7 cellular contexts compared by ENCODE assay signal in genomic region chr22:50184541-50185383, GRCh38. TPM values are rescaled to one million over a fixed set of nuclear protein-coding genes. Genes with fewer than 3 reads are reported as not detected.
A peak's percentile ranks its signal among the peaks of the same experiment; 100 is the strongest.
DNase-seq lines count a peak whose midpoint lies in the region; ATAC-seq, FAIRE-seq and TF ChIP-seq lines count a peak whose summit lies in the region.

No MANE protein-coding gene starts in this region.

- H3K9ac ChIP-seq in keratinocyte (ENCODE audit: control insufficient read depth, extremely low read depth, insufficient read depth, low read length): peak overlapping the region; percentile 79
- H3K9ac ChIP-seq in subcutaneous abdominal adipose tissue (ENCODE audit: low read length in 5 of 5): peak overlapping the region in 4 of 5 donors; percentile 63 to 78 (median 68)

- H3K4me1 ChIP-seq in keratinocyte (ENCODE audit: control insufficient read depth, extremely low read depth, insufficient read depth, low read length): peaks cover 12% of the 10 kb centered on the region
- peaks cover 2 to 43% (median 38%) of the 10 kb centered on the region in 5 donors for H3K4me1 ChIP-seq in subcutaneous abdominal adipose tissue (ENCODE audit: control insufficient read depth in 5 of 5, insufficient read depth in 5 of 5, low read length in 5 of 5)

- DNase-seq in HL-60 (ENCODE audit: low read depth in 1 of 2, low spot score in 1 of 2): no peak
- DNase-seq in activated naive CD8-positive, alpha-beta T cell treated with anti-CD3 and anti-CD28 coated beads, Interleukin-2, amount 50 U/mL, for 24 hours: no peak
- no peak for DNase-seq in keratinocyte (ENCODE audit: low read depth, low spot score)
- no peak for DNase-seq in AML-193 (lab: John Stamatoyannopoulos, UW)
- DNase-seq in SKM-1 (lab: John Stamatoyannopoulos, UW; ENCODE audit: unreplicated experiment): no peak

- H3K4me3 Mint-ChIP-seq in activated naive CD8-positive, alpha-beta T cell treated with anti-CD3 and anti-CD28 coated beads, Interleukin-2, amount 50 U/mL, for 24 hours: peak overlapping the region; percentile 84

- no peaks in the 10 kb centered on the region for H3K9me3 Mint-ChIP-seq in activated naive CD8-positive, alpha-beta T cell treated with anti-CD3 and anti-CD28 coated beads, Interleukin-2, amount 50 U/mL, for 24 hours

- H3K36me3 Mint-ChIP-seq in activated naive CD8-positive, alpha-beta T cell treated with anti-CD3 and anti-CD28 coated beads, Interleukin-2, amount 50 U/mL, for 24 hours (ENCODE audit: low read depth): peaks cover 4% of the 10 kb centered on the region

- H3K27ac ChIP-seq in HL-60 (replicated peaks) (peak overlapping the region; percentile 84), keratinocyte (ENCODE audit: control insufficient read depth, insufficient read depth, low read length) (peak overlapping the region; percentile 25), subcutaneous abdominal adipose tissue (ENCODE audit: low read depth, low read length) (no peak overlapping the region)

- H3K79me2 ChIP-seq in keratinocyte (ENCODE audit: control insufficient read depth, insufficient read depth, low read length): peaks cover 30% of the 10 kb centered on the region

- H3K36me3 ChIP-seq in keratinocyte (ENCODE audit: control insufficient read depth in 2 of 2, extremely low read depth in 1 of 2, insufficient read depth in 2 of 2, low read length in 2 of 2): peaks cover 0 to 4% of the 10 kb centered on the region in 2 experiments
- H3K36me3 ChIP-seq in subcutaneous abdominal adipose tissue (ENCODE audit: control insufficient read depth in 5 of 5, insufficient read depth in 5 of 5, low read length in 5 of 5): peaks cover 0 to 5% (median 0%) of the 10 kb centered on the region in 5 donors

- no peak overlapping the region for H3K27ac Mint-ChIP-seq in activated naive CD8-positive, alpha-beta T cell treated with anti-CD3 and anti-CD28 coated beads, Interleukin-2, amount 50 U/mL, for 24 hours

- H3K9me3 ChIP-seq in keratinocyte (ENCODE audit: control insufficient read depth, low read depth, low read length): no peaks in the 10 kb centered on the region
- H3K9me3 ChIP-seq in subcutaneous abdominal adipose tissue (ENCODE audit: control insufficient read depth in 5 of 5, low read length in 5 of 5): no peaks in the 10 kb centered on the region

- ATAC-seq in activated naive CD8-positive, alpha-beta T cell treated with anti-CD3 and anti-CD28 coated beads, Interleukin-2, amount 50 U/mL, for 24 hours: no peak
- no peak for ATAC-seq in HG03139 (IDR thresholded peaks at IDR 0.05; ENCODE audit: unreplicated experiment)

- TF ChIP-seq CTCF in HL-60 (IDR thresholded peaks at IDR 0.05; ENCODE audit: insufficient read depth, low read length) (no peak), keratinocyte (optimal IDR thresholded peaks at IDR 0.05 in 1 of 3, IDR thresholded peaks at IDR 0.05 in 1 of 3, conservative IDR thresholded peaks at IDR 0.05 in 1 of 3; ENCODE audit: extremely low read depth in 1 of 3, insufficient read depth in 2 of 3, low read length in 3 of 3) (no peak)

- peaks cover 3% of the 10 kb centered on the region for H4K20me1 ChIP-seq in keratinocyte (ENCODE audit: control insufficient read depth, extremely low read depth, insufficient read depth, low read length)

- no peak for FAIRE-seq in keratinocyte (lab: Jason Lieb, UNC)

- H2AFZ ChIP-seq in keratinocyte (ENCODE audit: control insufficient read depth, low read length): peak overlapping the region; percentile 83

- no peaks in the 10 kb centered on the region for H3K9me1 ChIP-seq in keratinocyte (ENCODE audit: control insufficient read depth, extremely low read depth, insufficient read depth, low read length)

- H3K4me1 Mint-ChIP-seq in activated naive CD8-positive, alpha-beta T cell treated with anti-CD3 and anti-CD28 coated beads, Interleukin-2, amount 50 U/mL, for 24 hours: peaks cover 32% of the 10 kb centered on the region

- dilution Hi-C loops in keratinocyte (cut with MboI; ENCODE audit: extremely low pct_ligation_motif_present, low sequenced_read_pairs): no loop called here

- no peaks in the 10 kb centered on the region for H3K27me3 ChIP-seq in HL-60 (ENCODE audit: insufficient read depth, poor library complexity, severe bottlenecking)
- no peaks in the 10 kb centered on the region for H3K27me3 ChIP-seq in keratinocyte (ENCODE audit: control insufficient read depth, extremely low read depth, insufficient read depth, low read length)
- H3K27me3 ChIP-seq in subcutaneous abdominal adipose tissue (ENCODE audit: control insufficient read depth in 5 of 5, insufficient read depth in 4 of 5, low read length in 5 of 5): peaks cover 2 to 8% (median 6%) of the 10 kb centered on the region in 5 donors

- H3K4me2 ChIP-seq in keratinocyte (ENCODE audit: control insufficient read depth, extremely low read depth, insufficient read depth, low read depth, low read length): peak overlapping the region; percentile 72

- H3K27me3 Mint-ChIP-seq in activated naive CD8-positive, alpha-beta T cell treated with anti-CD3 and anti-CD28 coated beads, Interleukin-2, amount 50 U/mL, for 24 hours: no peaks in the 10 kb centered on the region

- peak overlapping the region; percentile 19 for H3K4me3 ChIP-seq in HL-60 (replicated peaks; ENCODE audit: insufficient read depth, low read length)
- H3K4me3 ChIP-seq in keratinocyte (ENCODE audit: control insufficient read depth in 2 of 3, extremely low read depth in 1 of 3, insufficient read depth in 2 of 3, low read depth in 1 of 3, low read length in 3 of 3): peak overlapping the region; percentile 38 to 63 (median 48)
- peak overlapping the region in 4 of 5 donors; percentile 64 to 80 (median 72) for H3K4me3 ChIP-seq in subcutaneous abdominal adipose tissue (ENCODE audit: low read depth in 1 of 5, low read length in 5 of 5)

RNA-seq across cellular contexts. Expression of gene TRABD, which starts 1.0 kb away (rescaled TPM):
- polyA plus RNA-seq in keratinocyte: 22.7 to 38.0 TPM (median 31.7 TPM) in 3 replicates
- 19.8 TPM for polyA plus RNA-seq in keratinocyte (2011; ENCODE audit: low read depth)
- 14.9 and 35.0 TPM in 2 replicates for polyA plus RNA-seq in keratinocyte (2011; cell fraction: cytosol; rRNA removed)
- polyA plus RNA-seq in keratinocyte (2011; cell fraction: nucleus; rRNA removed): 72.7 and 96.3 TPM in 2 replicates
- polyA plus RNA-seq in keratinocyte (2012; ENCODE audit: low replicate concordance): 31.1 and 41.3 TPM in 2 replicates
- 13.1 to 52.8 TPM (median 16.4 TPM) in 3 replicates for polyA minus RNA-seq in keratinocyte
- 34.7 TPM for polyA minus RNA-seq in keratinocyte (2011; cell fraction: cytosol; rRNA and poly(A)+ RNA removed)
- 22.4 and 22.9 TPM in 2 replicates for polyA minus RNA-seq in keratinocyte (2011; cell fraction: nucleus; rRNA and poly(A)+ RNA removed)

RNA-seq across cellular contexts. Expression of gene PANX2, which starts 14.2 kb away (rescaled TPM):
- 0.22 to 0.68 TPM (median 0.32 TPM) in 3 replicates for polyA plus RNA-seq in keratinocyte
- 0.17 TPM for polyA plus RNA-seq in keratinocyte (2011; ENCODE audit: low read depth)
- 0.30 and 1.0 TPM in 2 replicates for polyA plus RNA-seq in keratinocyte (2011; cell fraction: cytosol; rRNA removed)
- polyA plus RNA-seq in keratinocyte (2011; cell fraction: nucleus; rRNA removed): 0.97 and 1.3 TPM in 2 replicates
- 0.83 and 1.2 TPM in 2 replicates for polyA plus RNA-seq in keratinocyte (2012; ENCODE audit: low replicate concordance)
- 0.10 to 2.5 TPM in 2 of 3 replicates, not detected in the other for polyA minus RNA-seq in keratinocyte
- 0.77 TPM for polyA minus RNA-seq in keratinocyte (2011; cell fraction: cytosol; rRNA and poly(A)+ RNA removed)
- polyA minus RNA-seq in keratinocyte (2011; cell fraction: nucleus; rRNA and poly(A)+ RNA removed): 0.23 and 0.53 TPM in 2 replicates

RNA-seq across cellular contexts. Expression of gene SELENOO, which starts 16.0 kb away (rescaled TPM):
- polyA plus RNA-seq in keratinocyte: 14.4 to 32.1 TPM (median 22.0 TPM) in 3 replicates
- polyA plus RNA-seq in keratinocyte (2011; ENCODE audit: low read depth): 7.1 TPM
- 10.5 and 27.6 TPM in 2 replicates for polyA plus RNA-seq in keratinocyte (2011; cell fraction: cytosol; rRNA removed)
- polyA plus RNA-seq in keratinocyte (2011; cell fraction: nucleus; rRNA removed): 43.3 and 54.8 TPM in 2 replicates
- 18.9 and 29.1 TPM in 2 replicates for polyA plus RNA-seq in keratinocyte (2012; ENCODE audit: low replicate concordance)
- polyA minus RNA-seq in keratinocyte: 13.9 to 25.9 TPM (median 16.6 TPM) in 3 replicates
- 51.8 TPM for polyA minus RNA-seq in keratinocyte (2011; cell fraction: cytosol; rRNA and poly(A)+ RNA removed)
- 29.0 and 29.5 TPM in 2 replicates for polyA minus RNA-seq in keratinocyte (2011; cell fraction: nucleus; rRNA and poly(A)+ RNA removed)

Comparison
In these comparisons a context has a peak if more than half of its experiments do, and no peak if none do; other contexts are left out.
1. H3K4me3 ChIP-seq: peak in every context shown above with its lines; median percentile 72 in subcutaneous abdominal adipose tissue; 48 in keratinocyte; 19 in HL-60.